In the genomic region with DNA sequence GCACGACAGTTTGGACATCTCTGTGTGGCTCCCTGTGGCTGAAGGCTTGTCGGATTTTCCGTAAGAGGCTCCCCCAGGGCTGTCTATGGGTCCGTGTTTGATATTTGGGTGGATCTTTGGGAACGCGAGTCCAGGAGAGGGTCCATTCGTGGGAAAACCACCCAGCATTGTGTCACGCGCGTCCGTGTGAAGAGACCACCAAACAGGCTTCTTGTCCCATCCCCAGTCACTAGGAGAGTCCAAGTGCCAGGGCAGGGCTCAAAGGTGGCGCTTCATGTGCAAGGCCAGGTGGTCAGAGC, we compare ENCODE assay signal across 12 cellular contexts. TPM values are rescaled to one million over a fixed set of nuclear protein-coding genes. Genes with fewer than 3 reads are reported as not detected.
DNase-seq lines count a peak whose midpoint lies in the region; TF ChIP-seq lines count a peak whose summit lies in the region.
"Had no signal": no experiment of that assay in that cellular context is flagged by ENCODE, and none has a peak within 500 bp of the region (broad histone marks: within the 10 kb centered on the region; RNA-seq: fewer than 3 reads in every experiment).

No MANE protein-coding gene starts in this region.

- H3K9me3 Mint-ChIP-seq in activated naive CD4-positive, alpha-beta T cell treated with anti-CD3 and anti-CD28 coated beads for 36 hours: peaks cover 7% of the 10 kb centered on the region
- peaks cover 9% of the 10 kb centered on the region for H3K9me3 Mint-ChIP-seq in activated CD4-positive, alpha-beta memory T cell treated with anti-CD3 and anti-CD28 coated beads for 36 hours

- CTCF ChIA-PET in activated naive CD4-positive, alpha-beta T cell treated with anti-CD3 and anti-CD28 coated beads for 36 hours (lab: Charles Lee): interaction anchor here (0.6 to 4.2 kb wide), 13 partner anchors 23 to 210 kb away, joined by 3 to 42 read pairs (median 4); no protein-coding TSS in a partner anchor
- CTCF ChIA-PET in activated CD4-positive, alpha-beta memory T cell treated with anti-CD3 and anti-CD28 coated beads for 36 hours (lab: Charles Lee): interaction anchor here (0.5 to 3.0 kb wide), 26 partner anchors 8 to 1679 kb away, joined by 3 to 33 read pairs (median 4); a partner anchor contains a TSS

- in situ Hi-C loops in transverse colon (cut with MboI; ENCODE audit: low pct_ligation_motif_present in 1 of 4, low pct_unique_long_range_greater_than_20kb in 1 of 4, low sequenced_read_pairs in 3 of 4): no loop called here

- peak overlapping the region; percentile 61 to 75 (median 72) for H3K27ac ChIP-seq in transverse colon
- H3K27ac ChIP-seq: vagina had no signal

- H3K4me3 ChIP-seq in iPS-18c (ENCODE audit: insufficient read depth, low read depth, low read length) (peak overlapping the region; percentile 74), transverse colon (peak overlapping the region in 3 of 4 donors; percentile 36 to 57 (median 48))

- POLR2A ChIA-PET in activated CD4-positive, alpha-beta memory T cell treated with anti-CD3 and anti-CD28 coated beads for 36 hours (lab: Charles Lee): interaction anchor here (1.0 to 1.9 kb wide), 5 partner anchors 11 to 81 kb away, joined by 3 to 10 read pairs (median 6); a partner anchor contains a TSS

- H3K4me1 ChIP-seq in transverse colon: peaks cover 0 to 27% (median 25%) of the 10 kb centered on the region in 4 donors

- H3K4me3 Mint-ChIP-seq in activated naive CD4-positive, alpha-beta T cell treated with anti-CD3 and anti-CD28 coated beads for 36 hours: peak overlapping the region; percentile 86
- peak overlapping the region; percentile 86 for H3K4me3 Mint-ChIP-seq in activated CD4-positive, alpha-beta memory T cell treated with anti-CD3 and anti-CD28 coated beads for 36 hours

- TF ChIP-seq POLR2A in transverse colon (IDR thresholded peaks at IDR 0.05): no peak

- H3K27me3 ChIP-seq in transverse colon: peaks cover 13% of the 10 kb centered on the region
- H3K27me3 ChIP-seq: vagina had no signal

- TF ChIP-seq CTCF in transverse colon (IDR thresholded peaks at IDR 0.05): no peak

- H3K36me3 Mint-ChIP-seq in activated naive CD4-positive, alpha-beta T cell treated with anti-CD3 and anti-CD28 coated beads for 36 hours (ENCODE audit: low read depth): no peaks in the 10 kb centered on the region
- H3K36me3 Mint-ChIP-seq in activated CD4-positive, alpha-beta memory T cell treated with anti-CD3 and anti-CD28 coated beads for 36 hours: peaks cover 2% of the 10 kb centered on the region

- H3K36me3 ChIP-seq in transverse colon: no peaks in the 10 kb centered on the region
- H3K36me3 ChIP-seq: vagina had no signal

- DNase-seq in activated naive CD4-positive, alpha-beta T cell treated with anti-CD3 and anti-CD28 coated beads for 36 hours: no peak
- no peak for DNase-seq in activated naive CD4-positive, alpha-beta T cell (lab: John Stamatoyannopoulos, UW)
- DNase-seq in activated CD4-positive, alpha-beta memory T cell treated with anti-CD3 and anti-CD28 coated beads for 36 hours: no peak
- no peak for DNase-seq in transverse colon
- DNase-seq in SW480 (ENCODE audit: low spot score): no peak
- DNase-seq in activated effector memory CD4-positive, alpha-beta T cell treated with Interleukin-2 at 50 U/mL for 16 hours: no peak
- no peak for DNase-seq in T1000 (lab: John Stamatoyannopoulos, UW)
- DNase-seq: KG1, NCI-H446, SW 1271 had no signal

- intact Hi-C loops in activated naive CD4-positive, alpha-beta T cell treated with anti-CD3 and anti-CD28 coated beads for 36 hours (cut with micrococcal nuclease): loop anchor here (5.0 kb wide), 1 partner anchor 213 kb away; no protein-coding TSS in a partner anchor
- intact Hi-C loops in activated CD4-positive, alpha-beta memory T cell treated with anti-CD3 and anti-CD28 coated beads for 36 hours (cut with micrococcal nuclease): no loop called here
- intact Hi-C loops in transverse colon (cut with DNase I; ENCODE audit: low total_unique reads): loop anchor here (10.0 kb wide), 2 partner anchors 60 to 210 kb away; a partner anchor contains a TSS

- no peak for TF ChIP-seq EP300 in transverse colon (IDR thresholded peaks at IDR 0.05; ENCODE audit: low read depth)

- H3K9me3 ChIP-seq in iPS-18c (ENCODE audit: control insufficient read depth, insufficient read depth, low read length): peaks cover 4% of the 10 kb centered on the region
- no peaks in the 10 kb centered on the region for H3K9me3 ChIP-seq in transverse colon

- 87% methylated on average over 12 of the region's 12 CpGs; no CpG with 5 or more reads in 1 of the 2 donors for WGBS in transverse colon (ENCODE audit: low coverage in 1 of 2), 2 donors

- no peaks in the 10 kb centered on the region for H3K27me3 Mint-ChIP-seq in activated naive CD4-positive, alpha-beta T cell treated with anti-CD3 and anti-CD28 coated beads for 36 hours (ENCODE audit: low read depth)
- H3K27me3 Mint-ChIP-seq in activated CD4-positive, alpha-beta memory T cell treated with anti-CD3 and anti-CD28 coated beads for 36 hours: no peaks in the 10 kb centered on the region

- H3K27ac Mint-ChIP-seq in activated naive CD4-positive, alpha-beta T cell treated with anti-CD3 and anti-CD28 coated beads for 36 hours: peak overlapping the region; percentile 81
- peak overlapping the region; percentile 74 for H3K27ac Mint-ChIP-seq in activated CD4-positive, alpha-beta memory T cell treated with anti-CD3 and anti-CD28 coated beads for 36 hours

- peaks cover 26% of the 10 kb centered on the region for H3K4me1 Mint-ChIP-seq in activated naive CD4-positive, alpha-beta T cell treated with anti-CD3 and anti-CD28 coated beads for 36 hours (ENCODE audit: low read depth)
- peaks cover 29% of the 10 kb centered on the region for H3K4me1 Mint-ChIP-seq in activated CD4-positive, alpha-beta memory T cell treated with anti-CD3 and anti-CD28 coated beads for 36 hours (ENCODE audit: low read depth)

RNA-seq across cellular contexts. Expression of a gene that starts 2.4 kb away (rescaled TPM):
- under 1 TPM; 0.17 to 0.21 TPM for total RNA-seq in activated naive CD4-positive, alpha-beta T cell treated with anti-CD3 and anti-CD28 coated beads for 36 hours
- total RNA-seq in activated CD4-positive, alpha-beta memory T cell treated with anti-CD3 and anti-CD28 coated beads for 36 hours: under 1 TPM; 0.12 to 0.19 TPM
- under 1 TPM in 1 of 4 donors, not detected in 3; 0.32 TPM for total RNA-seq in transverse colon
- total RNA-seq: vagina had no signal

RNA-seq across cellular contexts. Expression of a gene that starts 3.3 kb away (rescaled TPM):
- total RNA-seq in activated naive CD4-positive, alpha-beta T cell treated with anti-CD3 and anti-CD28 coated beads for 36 hours: 10 to 100 TPM; 30.9 to 31.6 TPM
- total RNA-seq in activated CD4-positive, alpha-beta memory T cell treated with anti-CD3 and anti-CD28 coated beads for 36 hours: 10 to 100 TPM; 27.0 to 27.5 TPM
- total RNA-seq in transverse colon: 10 to 100 TPM; 24.6 to 34.4 (median 34.4) TPM

RNA-seq across cellular contexts. Expression of a gene that starts 6.4 kb away (rescaled TPM):
- 10 to 100 TPM; 36.3 to 38.3 TPM for total RNA-seq in activated naive CD4-positive, alpha-beta T cell treated with anti-CD3 and anti-CD28 coated beads for 36 hours
- 10 to 100 TPM; 33.6 to 34.4 TPM for total RNA-seq in activated CD4-positive, alpha-beta memory T cell treated with anti-CD3 and anti-CD28 coated beads for 36 hours
- 10 to 100 TPM in 3 of 4 donors, 1 to 10 TPM in 1; 1.9 to 43.4 (median 33.2) TPM for total RNA-seq in transverse colon

RNA-seq across cellular contexts. Expression of a gene that starts 34.5 kb away (rescaled TPM):
- 1 to 10 TPM; 3.4 to 5.4 TPM for total RNA-seq in activated naive CD4-positive, alpha-beta T cell treated with anti-CD3 and anti-CD28 coated beads for 36 hours
- 1 to 10 TPM; 3.0 to 4.2 TPM for total RNA-seq in activated CD4-positive, alpha-beta memory T cell treated with anti-CD3 and anti-CD28 coated beads for 36 hours
- total RNA-seq in transverse colon: under 1 TPM in 1 of 4 donors, not detected in 3; 0.68 TPM
- total RNA-seq: vagina had no signal

RNA-seq across cellular contexts. Expression of a gene that starts 46.3 kb away (rescaled TPM):
- total RNA-seq in activated naive CD4-positive, alpha-beta T cell treated with anti-CD3 and anti-CD28 coated beads for 36 hours: 1 to 10 TPM; 1.2 to 1.5 TPM
- total RNA-seq in activated CD4-positive, alpha-beta memory T cell treated with anti-CD3 and anti-CD28 coated beads for 36 hours: 1 to 10 TPM; 1.7 to 2.3 TPM
- total RNA-seq in transverse colon: 1 to 10 TPM in 1 of 4 donors, under 1 TPM in 2, not detected in 1; 0.64 to 2.4 (median 0.82) TPM
